In genomic region chr12:3119192-3119744, GRCh38 we compare ENCODE assay signal across 15 cellular contexts. TPM values are rescaled to one million over a fixed set of nuclear protein-coding genes. Genes with fewer than 3 reads are reported as not detected.
DNase-seq lines count a peak whose midpoint lies in the region; ATAC-seq and TF ChIP-seq lines count a peak whose summit lies in the region.
"Had no signal": no experiment of that assay in that cellular context is flagged by ENCODE, and none has a peak within 500 bp of the region (broad histone marks: within the 10 kb centered on the region; RNA-seq: fewer than 3 reads in every experiment).

No MANE protein-coding gene starts in this region.

- 62 to 78% (median 66%) methylated on average over 9 of the region's 9 CpGs for WGBS in psoas muscle, 3 donors

- H3K4me3 Mint-ChIP-seq in activated naive CD8-positive, alpha-beta T cell treated with anti-CD3 and anti-CD28 coated beads for 36 hours = no peak overlapping the region
- H3K4me3 Mint-ChIP-seq: immature natural killer cell; natural killer cell treated with Interleukin-12 subunit alpha and Interleukin-12 subunit beta and Interleukin-15 and Interleukin-18, amount 100 ng/mL, for 72 hours had no signal

- peak overlapping the region; percentile 24 for H3K27ac ChIP-seq in psoas muscle

- no peak overlapping the region for H3K4me3 ChIP-seq in AG10803 (ENCODE audit: low read length)
- H3K4me3 ChIP-seq in fibroblast of pulmonary artery (replicated peaks; ENCODE audit: low read depth, low read length) = no peak overlapping the region
- H3K4me3 ChIP-seq in psoas muscle = no peak overlapping the region

- H3K4me1 Mint-ChIP-seq in activated naive CD8-positive, alpha-beta T cell treated with anti-CD3 and anti-CD28 coated beads for 36 hours = peaks cover 21% of the 10 kb centered on the region

- DNase-seq in AG10803 (ENCODE audit: low read depth) (peak; percentile 35), fibroblast of pulmonary artery (ENCODE audit: low read depth) (peak; percentile 41), psoas muscle (no peak), DMS 273 treated with DMSO at 0.1 percent for 48 hours (lab: John Stamatoyannopoulos, UW) (no peak), inferior parietal cortex (ENCODE audit: extremely low spot score) (no peak)
- peak; percentile 8 for DNase-seq in activated naive CD8-positive, alpha-beta T cell treated with anti-CD3 and anti-CD28 coated beads for 36 hours
- DNase-seq in activated CD4-positive, alpha-beta T cell treated with anti-CD3 and anti-CD28 coated beads, Interleukin-2, amount 50 U/mL, for 1 hour = no peak
- DNase-seq: activated CD8-positive, alpha-beta memory T cell treated with anti-CD3 and anti-CD28 coated beads, Interleukin-2, amount 50 U/mL, for 4 hours; immature natural killer cell; NCI-H1436; NCI-H526 treated with DMSO at 0.1 percent for 48 hours; SHP77 treated with DMSO at 0.1 percent for 48 hours; stimulated activated CD4-positive, alpha-beta T cell treated with anti-CD3 and anti-CD28 coated beads, Interleukin-12 subunit alpha, Interleukin-12 subunit beta, amount 100 ng/mL, for 4 hours had no signal

- intact Hi-C loops in psoas muscle (cut with DNase I) = no loop called here

- H3K36me3 ChIP-seq in psoas muscle (ENCODE audit: insufficient read depth in 1 of 2, low read depth in 1 of 2) = no peaks in the 10 kb centered on the region

- H3K9me3 ChIP-seq in psoas muscle = no peaks in the 10 kb centered on the region

- peaks cover 48% of the 10 kb centered on the region for H3K27me3 Mint-ChIP-seq in activated naive CD8-positive, alpha-beta T cell treated with anti-CD3 and anti-CD28 coated beads for 36 hours

- no peaks in the 10 kb centered on the region for H3K27me3 ChIP-seq in psoas muscle (ENCODE audit: insufficient read depth in 3 of 3, low read length in 2 of 3)

- H3K36me3 Mint-ChIP-seq in activated naive CD8-positive, alpha-beta T cell treated with anti-CD3 and anti-CD28 coated beads for 36 hours = no peaks in the 10 kb centered on the region
- H3K36me3 Mint-ChIP-seq: immature natural killer cell; natural killer cell treated with Interleukin-12 subunit alpha and Interleukin-12 subunit beta and Interleukin-15 and Interleukin-18, amount 100 ng/mL, for 72 hours had no signal

- H3K9me3 Mint-ChIP-seq in activated naive CD8-positive, alpha-beta T cell treated with anti-CD3 and anti-CD28 coated beads for 36 hours = no peaks in the 10 kb centered on the region
- H3K9me3 Mint-ChIP-seq: immature natural killer cell; natural killer cell treated with Interleukin-12 subunit alpha and Interleukin-12 subunit beta and Interleukin-15 and Interleukin-18, amount 100 ng/mL, for 72 hours had no signal

- no peak for ATAC-seq in psoas muscle
- ATAC-seq in GM21367 (IDR thresholded peaks at IDR 0.05; ENCODE audit: unreplicated experiment) = no peak
- ATAC-seq: natural killer cell treated with Interleukin-12 subunit alpha and Interleukin-12 subunit beta and Interleukin-15 and Interleukin-18, amount 100 ng/mL, for 72 hours had no signal

- H3K4me1 ChIP-seq in psoas muscle = peaks cover 46% of the 10 kb centered on the region

- TF ChIP-seq CTCF in AG10803 (conservative IDR thresholded peaks at IDR 0.05; ENCODE audit: low read length) = no peak
- TF ChIP-seq CTCF in fibroblast of pulmonary artery (IDR thresholded peaks at IDR 0.05; ENCODE audit: low read length, missing control alignments) = no peak
- TF ChIP-seq CTCF in psoas muscle (IDR thresholded peaks at IDR 0.05) = no peak

- H3K27ac Mint-ChIP-seq in activated naive CD8-positive, alpha-beta T cell treated with anti-CD3 and anti-CD28 coated beads for 36 hours = no peak overlapping the region
- H3K27ac Mint-ChIP-seq: immature natural killer cell; natural killer cell treated with Interleukin-12 subunit alpha and Interleukin-12 subunit beta and Interleukin-15 and Interleukin-18, amount 100 ng/mL, for 72 hours had no signal

RNA-seq across cellular contexts. Expression of gene TSPAN9, which starts 42.1 kb away (rescaled TPM):
- under 1 TPM; 0.24 to 0.31 TPM for total RNA-seq in activated naive CD8-positive, alpha-beta T cell treated with anti-CD3 and anti-CD28 coated beads for 36 hours
- 10 to 100 TPM in 3 of 4 donors, 1 to 10 TPM in 1; 8.0 to 28.0 (median 13.4) TPM for total RNA-seq in psoas muscle
- polyA plus RNA-seq in psoas muscle = 10 to 100 TPM in 1 of 3 donors, 1 to 10 TPM in 2; 6.4 to 11.6 (median 9.8) TPM

Comparison
In these comparisons a context has a peak if more than half of its experiments do, and no peak if none do; other contexts are left out.
1. DNase-seq: peak in AG10803 (single experiment), activated naive CD8-positive, alpha-beta T cell treated with anti-CD3 and anti-CD28 coated beads for 36 hours (single experiment) and fibroblast of pulmonary artery (single experiment); none in psoas muscle (0 of 2), DMS 273 treated with DMSO at 0.1 percent for 48 hours (single experiment), inferior parietal cortex (single experiment) and activated CD4-positive, alpha-beta T cell treated with anti-CD3 and anti-CD28 coated beads, Interleukin-2, amount 50 U/mL, for 1 hour (single experiment).
2. RNA of gene TSPAN9, which starts 42.1 kb away (total RNA-seq): 8.0 to 28.0 TPM in psoas muscle; 0.24 to 0.31 TPM in activated naive CD8-positive, alpha-beta T cell treated with anti-CD3 and anti-CD28 coated beads for 36 hours; every median in the first group is over 4 times any median in the second.